Comparison of ENCODE assay signal across 25 cellular contexts in the genomic region with DNA sequence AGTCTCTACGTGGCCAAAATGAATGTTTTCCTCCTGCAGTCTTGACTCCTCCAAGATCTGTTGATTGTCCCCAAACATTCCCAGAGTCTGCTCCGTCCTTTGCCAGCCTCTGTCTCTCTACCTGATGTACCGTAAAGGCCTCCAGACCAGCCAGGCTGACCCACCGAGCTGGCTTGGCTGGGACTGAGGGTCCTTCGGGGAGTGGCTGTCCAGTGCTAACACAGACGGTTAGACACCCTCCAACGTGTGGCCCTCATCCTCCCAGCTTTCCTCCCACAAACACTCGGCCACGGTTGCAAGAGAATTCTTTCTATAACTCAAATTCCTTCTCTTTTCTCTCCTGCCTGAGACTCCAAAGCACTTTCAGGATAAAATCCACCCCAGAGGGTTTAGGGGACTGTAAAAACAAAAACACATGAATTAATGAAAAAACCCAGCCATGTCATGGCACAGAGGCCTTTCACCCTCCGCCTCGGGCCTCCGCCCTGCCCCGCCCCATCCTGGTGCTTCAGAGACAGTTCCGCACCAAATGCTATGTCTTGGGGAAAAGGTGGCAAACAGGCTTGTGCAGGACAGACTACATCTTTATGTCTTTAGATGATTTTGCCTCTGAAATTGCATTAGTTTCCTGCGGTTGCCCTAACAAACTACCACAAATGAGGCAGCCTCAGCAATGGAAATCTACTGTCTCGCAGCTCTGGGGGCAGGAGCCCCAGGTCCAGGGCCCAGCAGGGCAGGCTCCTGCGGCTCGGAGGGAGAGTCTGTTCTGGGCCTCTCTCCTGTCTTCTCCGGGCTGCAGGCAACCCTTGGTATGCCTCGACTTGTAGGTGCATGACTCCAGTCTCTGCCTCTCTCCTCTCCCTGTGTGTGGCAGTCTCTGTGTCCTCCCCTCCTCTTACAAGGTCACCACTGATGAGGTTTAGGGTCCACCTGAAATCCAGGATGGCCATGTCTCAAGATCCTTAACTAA.
"Had no signal": no experiment of that assay in that cellular context is flagged by ENCODE, and none has a peak within 500 bp of the region (broad histone marks: within the 10 kb centered on the region; RNA-seq: fewer than 3 reads in every experiment).

No MANE protein-coding gene starts in this region.

- H3K9ac ChIP-seq: parathyroid adenoma had no signal

- H3K4me1 ChIP-seq: left lung, parathyroid adenoma, upper lobe of right lung had no signal

- FAIRE-seq: astrocyte had no signal

- H3K9me3 ChIP-seq: esophagus squamous epithelium, heart right ventricle, left lung, thoracic aorta, upper lobe of right lung had no signal

- H3K9me3 Mint-ChIP-seq: activated naive CD4-positive, alpha-beta T cell treated with anti-CD3 and anti-CD28 coated beads for 36 hours; activated naive CD8-positive, alpha-beta T cell treated with anti-CD3 and anti-CD28 coated beads, Interleukin-2, amount 10 ng/mL, durations not matched to agents 7 days and 5 days; dendritic cell treated with granulocyte-macrophage colony-stimulating factor and Interleukin-4, amounts not matched to agents 40 ng/mL and 50 ng/mL, for 4 days; naive B cell; nephron progenitor cell; stimulated activated effector memory CD8-positive, alpha-beta T cell treated with anti-CD3 and anti-CD28 coated beads, Interleukin-12 subunit alpha, Interleukin-12 subunit beta, amount 100 ng/mL, for 72 hours; stimulated activated naive CD8-positive, alpha-beta T cell treated with anti-CD3 and anti-CD28 coated beads, Interleukin-15, Interleukin-2, amounts not matched to agents 100 ng/mL and 50 ng/mL, for 24 hours had no signal

- H3K4me3 ChIP-seq: esophagus squamous epithelium, heart right ventricle, left lung, lung, thoracic aorta, upper lobe of right lung had no signal

- H3K27ac Mint-ChIP-seq: activated naive CD4-positive, alpha-beta T cell treated with anti-CD3 and anti-CD28 coated beads for 36 hours; activated naive CD8-positive, alpha-beta T cell treated with anti-CD3 and anti-CD28 coated beads, Interleukin-2, amount 10 ng/mL, durations not matched to agents 7 days and 5 days; dendritic cell treated with granulocyte-macrophage colony-stimulating factor and Interleukin-4, amounts not matched to agents 40 ng/mL and 50 ng/mL, for 4 days; naive B cell; nephron progenitor cell; stimulated activated effector memory CD8-positive, alpha-beta T cell treated with anti-CD3 and anti-CD28 coated beads, Interleukin-12 subunit alpha, Interleukin-12 subunit beta, amount 100 ng/mL, for 72 hours; stimulated activated naive CD8-positive, alpha-beta T cell treated with anti-CD3 and anti-CD28 coated beads, Interleukin-15, Interleukin-2, amounts not matched to agents 100 ng/mL and 50 ng/mL, for 24 hours had no signal

- H2AFZ ChIP-seq: parathyroid adenoma had no signal

- H3K36me3 Mint-ChIP-seq: activated naive CD8-positive, alpha-beta T cell treated with anti-CD3 and anti-CD28 coated beads, Interleukin-2, amount 10 ng/mL, durations not matched to agents 7 days and 5 days; naive B cell; stimulated activated effector memory CD8-positive, alpha-beta T cell treated with anti-CD3 and anti-CD28 coated beads, Interleukin-12 subunit alpha, Interleukin-12 subunit beta, amount 100 ng/mL, for 72 hours had no signal

- H3K36me3 ChIP-seq: brain microvascular endothelial cell, esophagus squamous epithelium, heart right ventricle, left lung, thoracic aorta, upper lobe of right lung had no signal

- H3K27me3 Mint-ChIP-seq: activated naive CD8-positive, alpha-beta T cell treated with anti-CD3 and anti-CD28 coated beads, Interleukin-2, amount 10 ng/mL, durations not matched to agents 7 days and 5 days had no signal

- ATAC-seq: heart right ventricle; left lung; right cardiac atrium; stimulated activated effector memory CD8-positive, alpha-beta T cell treated with anti-CD3 and anti-CD28 coated beads, Interleukin-12 subunit alpha, Interleukin-12 subunit beta, amount 100 ng/mL, for 72 hours; upper lobe of right lung had no signal

- DNase-seq: activated CD4-positive, alpha-beta T cell treated with anti-CD3 and anti-CD28 coated beads for 4 hours; activated CD4-positive, alpha-beta T cell treated with anti-CD3 and anti-CD28 coated beads, Interleukin-2, amount 50 U/mL, for 48 hours; activated CD8-positive, alpha-beta memory T cell treated with anti-CD3 and anti-CD28 coated beads for 24 hours; activated effector memory CD4-positive, alpha-beta T cell treated with Interleukin-2 at 50 U/mL for 16 hours; activated naive CD4-positive, alpha-beta T cell treated with anti-CD3 and anti-CD28 coated beads for 36 hours; activated naive CD8-positive, alpha-beta T cell treated with anti-CD3 and anti-CD28 coated beads, Interleukin-2, amount 10 ng/mL, durations not matched to agents 7 days and 5 days; brain microvascular endothelial cell; esophagus squamous epithelium; foreskin melanocyte; heart right ventricle; naive B cell; nephron progenitor cell; nucleus accumbens; stimulated activated CD4-positive, alpha-beta T cell treated with anti-CD3 and anti-CD28 coated beads, Interleukin-4, amount 100 ng/mL, for 24 hours; upper lobe of right lung had no signal

- H3K4me1 Mint-ChIP-seq: activated naive CD8-positive, alpha-beta T cell treated with anti-CD3 and anti-CD28 coated beads, Interleukin-2, amount 10 ng/mL, durations not matched to agents 7 days and 5 days; stimulated activated effector memory CD8-positive, alpha-beta T cell treated with anti-CD3 and anti-CD28 coated beads, Interleukin-12 subunit alpha, Interleukin-12 subunit beta, amount 100 ng/mL, for 72 hours had no signal

- H3K27ac ChIP-seq: brain microvascular endothelial cell, epithelial cell of prostate, esophagus squamous epithelium, heart right ventricle, left lung, parathyroid adenoma, thoracic aorta, upper lobe of right lung had no signal

- H3K4me3 Mint-ChIP-seq: activated naive CD4-positive, alpha-beta T cell treated with anti-CD3 and anti-CD28 coated beads for 36 hours; activated naive CD8-positive, alpha-beta T cell treated with anti-CD3 and anti-CD28 coated beads, Interleukin-2, amount 10 ng/mL, durations not matched to agents 7 days and 5 days; dendritic cell treated with granulocyte-macrophage colony-stimulating factor and Interleukin-4, amounts not matched to agents 40 ng/mL and 50 ng/mL, for 4 days; nephron progenitor cell; stimulated activated effector memory CD8-positive, alpha-beta T cell treated with anti-CD3 and anti-CD28 coated beads, Interleukin-12 subunit alpha, Interleukin-12 subunit beta, amount 100 ng/mL, for 72 hours; stimulated activated naive CD8-positive, alpha-beta T cell treated with anti-CD3 and anti-CD28 coated beads, Interleukin-15, Interleukin-2, amounts not matched to agents 100 ng/mL and 50 ng/mL, for 24 hours had no signal

- H3K27me3 ChIP-seq: upper lobe of right lung had no signal
